Comparison of ENCODE assay signal across 8 cellular contexts in the genomic region with DNA sequence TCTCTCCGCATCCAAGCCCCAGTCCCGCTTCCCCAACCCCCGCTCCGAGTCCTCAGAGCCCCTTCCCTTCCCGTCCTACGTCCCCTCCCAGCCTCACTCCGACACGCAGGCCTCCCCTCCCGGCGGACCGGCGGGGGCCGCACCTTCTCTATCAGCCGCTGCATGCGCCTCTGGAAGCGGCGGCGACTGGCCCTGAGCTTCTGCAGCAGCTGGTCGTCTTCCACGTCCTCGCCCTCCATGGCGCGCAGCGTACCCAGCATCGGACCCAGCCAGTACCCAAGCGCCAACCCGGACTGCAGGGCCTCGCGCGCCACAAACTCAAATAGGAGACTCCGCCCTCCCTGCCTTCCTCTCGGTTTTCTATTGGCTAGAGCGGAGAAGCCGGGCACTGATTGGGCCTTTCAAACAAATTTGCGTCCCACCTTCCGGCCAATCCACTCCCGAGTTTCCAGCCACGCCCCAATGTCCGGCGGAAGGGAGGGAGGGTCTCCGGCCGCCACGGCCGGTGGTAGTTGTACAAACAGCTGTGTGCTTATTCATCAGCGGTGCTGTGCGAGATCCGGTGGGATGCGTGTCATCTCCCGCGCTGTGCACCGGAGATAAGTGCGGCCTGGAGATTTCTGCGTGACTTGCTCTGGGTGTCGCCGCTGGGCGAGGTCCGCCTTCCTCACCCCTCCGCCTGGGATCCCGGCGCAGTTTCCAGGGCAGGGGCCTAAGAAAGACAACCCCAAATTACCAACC. TPM values are rescaled to one million over a fixed set of nuclear protein-coding genes. Genes with fewer than 3 reads are reported as not detected.
DNase-seq lines count a peak whose midpoint lies in the region; ATAC-seq, FAIRE-seq and TF ChIP-seq lines count a peak whose summit lies in the region.

A gene with protein sequence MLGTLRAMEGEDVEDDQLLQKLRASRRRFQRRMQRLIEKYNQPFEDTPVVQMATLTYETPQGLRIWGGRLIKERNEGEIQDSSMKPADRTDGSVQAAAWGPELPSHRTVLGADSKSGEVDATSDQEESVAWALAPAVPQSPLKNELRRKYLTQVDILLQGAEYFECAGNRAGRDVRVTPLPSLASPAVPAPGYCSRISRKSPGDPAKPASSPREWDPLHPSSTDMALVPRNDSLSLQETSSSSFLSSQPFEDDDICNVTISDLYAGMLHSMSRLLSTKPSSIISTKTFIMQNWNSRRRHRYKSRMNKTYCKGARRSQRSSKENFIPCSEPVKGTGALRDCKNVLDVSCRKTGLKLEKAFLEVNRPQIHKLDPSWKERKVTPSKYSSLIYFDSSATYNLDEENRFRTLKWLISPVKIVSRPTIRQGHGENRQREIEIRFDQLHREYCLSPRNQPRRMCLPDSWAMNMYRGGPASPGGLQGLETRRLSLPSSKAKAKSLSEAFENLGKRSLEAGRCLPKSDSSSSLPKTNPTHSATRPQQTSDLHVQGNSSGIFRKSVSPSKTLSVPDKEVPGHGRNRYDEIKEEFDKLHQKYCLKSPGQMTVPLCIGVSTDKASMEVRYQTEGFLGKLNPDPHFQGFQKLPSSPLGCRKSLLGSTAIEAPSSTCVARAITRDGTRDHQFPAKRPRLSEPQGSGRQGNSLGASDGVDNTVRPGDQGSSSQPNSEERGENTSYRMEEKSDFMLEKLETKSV (minus strand): TSS at position 295 of the 741 bp plus-strand sequence. CDS start 35 bp downstream, at position 260.

- peak; percentile 81 for FAIRE-seq in urothelium cell line (lab: Jason Lieb, UNC)

- intact Hi-C loops in adrenal gland (cut with DNase I) (no loop called here), left cardiac atrium (cut with DNase I) (no loop called here), prostate gland (cut with DNase I) (no loop called here)

- TF ChIP-seq CTCF in adrenal gland (IDR thresholded peaks at IDR 0.05) (no peak), prostate gland (IDR thresholded peaks at IDR 0.05) (no peak)

- DNase-seq in NCI-H146 treated with DMSO at 0.1 percent for 48 hours (lab: John Stamatoyannopoulos, UW; ENCODE audit: unreplicated experiment) (peak; percentile 89), T-helper 1 cell (peak; percentile 74 to 98 (median 82)), adrenal gland (peak; percentile 90 to 97 (median 94)), left cardiac atrium (peak; percentile 93), prostate gland (ENCODE audit: low spot score) (peak; percentile 93), urothelium cell line (ENCODE audit: low spot score) (peak; percentile 98)

- H3K27ac ChIP-seq in adrenal gland (peak within 1 kb of the TSS in 2 of 5 donors; percentile 16 to 28), prostate gland (peak within 1 kb of the TSS; percentile 33 to 67)

- H3K4me3 ChIP-seq in adrenal gland (peak within 1 kb of the TSS in 3 of 4 donors; percentile 53 to 88 (median 67)), prostate gland (peak within 1 kb of the TSS; percentile 51 to 59)

- 0 to 1% (median 1%) methylated on average over 36 to 60 of the region's 60 CpGs for WGBS in adrenal gland, 4 donors
- WGBS in prostate gland, result under 1% methylated on average over 57 of the region's 60 CpGs

- ATAC-seq in HG02884 (IDR thresholded peaks at IDR 0.05; ENCODE audit: unreplicated experiment) (peak; percentile 99), left cardiac atrium (peak; percentile 100)

- H3K4me1 ChIP-seq in adrenal gland (replicated peaks in 1 of 2) (peaks cover 0 to 10% of the 10 kb centered on the region in 2 donors), prostate gland (replicated peaks) (no peaks in the 10 kb centered on the region)

- TF ChIP-seq POLR2A in GM15510 (IDR thresholded peaks at IDR 0.05; ENCODE audit: borderline replicate concordance, extremely low read depth, insufficient read length) (peak; percentile 79), adrenal gland (IDR thresholded peaks at IDR 0.05) (peak; percentile 16 to 54), prostate gland (IDR thresholded peaks at IDR 0.05) (peak; percentile 42)

- H3K9me3 ChIP-seq in adrenal gland (replicated peaks in 1 of 3), result no peaks in the 10 kb centered on the region
- no peaks in the 10 kb centered on the region for H3K9me3 ChIP-seq in prostate gland

- H3K36me3 ChIP-seq in adrenal gland (replicated peaks in 1 of 2) (no peaks in the 10 kb centered on the region), prostate gland (no peaks in the 10 kb centered on the region)

- H3K27me3 ChIP-seq in adrenal gland (no peaks in the 10 kb centered on the region), prostate gland (replicated peaks; ENCODE audit: insufficient read depth) (no peaks in the 10 kb centered on the region)

RNA-seq across cellular contexts. Expression of the gene that starts here (rescaled TPM):
- 1 to 10 TPM in 6 of 8 donors, under 1 TPM in 2; 0.28 to 3.6 (median 1.6) TPM for total RNA-seq in adrenal gland
- polyA plus RNA-seq in adrenal gland, result 1 to 10 TPM in 1 of 3 donors, under 1 TPM in 2; 0.61 to 2.2 (median 0.72) TPM
- total RNA-seq in left cardiac atrium, result 1 to 10 TPM in 1 of 2 donors, not detected in 1; 1.1 TPM
- 1 to 10 TPM; 1.7 to 4.2 TPM for total RNA-seq in prostate gland
